8 cellular contexts compared by ENCODE assay signal in genomic region chr10:88880287-88881094, GRCh38. TPM values are rescaled to one million over a fixed set of nuclear protein-coding genes. Genes with fewer than 3 reads are reported as not detected.
A peak's percentile ranks its signal among the peaks of the same experiment; 100 is the strongest.
DNase-seq lines count a peak whose midpoint lies in the region; ATAC-seq and TF ChIP-seq lines count a peak whose summit lies in the region.

No MANE protein-coding gene starts in this region.

- no peak overlapping the region for H4K91ac ChIP-seq in neuronal stem cell (ENCODE audit: low read depth, low read length, poor library complexity)

- ATAC-seq in GM21423 (IDR thresholded peaks at IDR 0.05; ENCODE audit: unreplicated experiment) = peak; percentile 78
- peak; percentile 84 for ATAC-seq in RWPE2 (ENCODE audit: low read depth)

- peak overlapping the region; percentile 44 for H3K23ac ChIP-seq in neuronal stem cell (ENCODE audit: low read depth, low read length, poor library complexity)

- H2AK5ac ChIP-seq in neuronal stem cell (ENCODE audit: low read depth, low read length) = no peak overlapping the region

- no peaks in the 10 kb centered on the region for H3K4me1 ChIP-seq in HUES6 (ENCODE audit: control insufficient read depth, insufficient read depth, low read length)
- H3K4me1 ChIP-seq in RWPE2 (ENCODE audit: insufficient read depth, poor library complexity, severe bottlenecking) = peaks cover 30% of the 10 kb centered on the region
- peaks cover 1 to 4% of the 10 kb centered on the region in 2 donors for H3K4me1 ChIP-seq in neuronal stem cell (ENCODE audit: control insufficient read depth in 2 of 2, insufficient read depth in 1 of 2, low read depth in 1 of 2, low read length in 2 of 2)
- H3K4me1 ChIP-seq in subcutaneous abdominal adipose tissue (ENCODE audit: control insufficient read depth in 5 of 5, insufficient read depth in 5 of 5, low read length in 5 of 5) = peaks cover 4 to 39% (median 34%) of the 10 kb centered on the region in 5 donors

- H3K14ac ChIP-seq in neuronal stem cell (ENCODE audit: low read length) = peak overlapping the region; percentile 95

- H2AFZ ChIP-seq in neuronal stem cell (ENCODE audit: low read length) = peak overlapping the region; percentile 93

- H3K4ac ChIP-seq in neuronal stem cell (ENCODE audit: low read length) = no peak overlapping the region

- H3K9me3 ChIP-seq in HUES6 (ENCODE audit: control insufficient read depth, insufficient read depth, low read depth, low read length) (no peaks in the 10 kb centered on the region), RWPE2 (ENCODE audit: severe bottlenecking) (no peaks in the 10 kb centered on the region), neuronal stem cell (replicated peaks in 1 of 2; ENCODE audit: control insufficient read depth in 2 of 2, insufficient read depth in 1 of 2, low read depth in 1 of 2, low read length in 2 of 2) (no peaks in the 10 kb centered on the region), subcutaneous abdominal adipose tissue (ENCODE audit: control insufficient read depth in 5 of 5, low read length in 5 of 5) (no peaks in the 10 kb centered on the region)

- no peak overlapping the region for H4K8ac ChIP-seq in neuronal stem cell (ENCODE audit: low read depth, low read length)

- H3K27me3 ChIP-seq in HUES6 (ENCODE audit: control insufficient read depth, insufficient read depth, low read length) = peaks cover 47% of the 10 kb centered on the region
- H3K27me3 ChIP-seq in RWPE2 (ENCODE audit: insufficient read depth, poor library complexity, severe bottlenecking) = no peaks in the 10 kb centered on the region
- peaks cover 0 to 29% (median 12%) of the 10 kb centered on the region in 3 experiments for H3K27me3 ChIP-seq in neuronal stem cell (ENCODE audit: control insufficient read depth in 3 of 3, insufficient read depth in 3 of 3, low read depth in 1 of 3, low read length in 3 of 3)
- no peaks in the 10 kb centered on the region for H3K27me3 ChIP-seq in subcutaneous abdominal adipose tissue (ENCODE audit: control insufficient read depth in 5 of 5, insufficient read depth in 4 of 5, low read length in 5 of 5)

- H3K36me3 ChIP-seq in HUES6 (ENCODE audit: control insufficient read depth, insufficient read depth, low read length) (no peaks in the 10 kb centered on the region), RWPE2 (ENCODE audit: low read depth) (no peaks in the 10 kb centered on the region), neuronal stem cell (replicated peaks in 1 of 2; ENCODE audit: control insufficient read depth in 2 of 2, insufficient read depth in 2 of 2, low read length in 2 of 2) (no peaks in the 10 kb centered on the region), subcutaneous abdominal adipose tissue (ENCODE audit: control insufficient read depth in 5 of 5, insufficient read depth in 5 of 5, low read length in 5 of 5) (no peaks in the 10 kb centered on the region)

- H3K9ac ChIP-seq in HUES6 (ENCODE audit: low read length) = peak overlapping the region; percentile 60
- H3K9ac ChIP-seq in neuronal stem cell (ENCODE audit: low read depth, low read length, poor library complexity) = peak overlapping the region; percentile 93
- H3K9ac ChIP-seq in subcutaneous abdominal adipose tissue (ENCODE audit: low read length in 5 of 5) = peak overlapping the region; percentile 13 to 90 (median 87)

- peak overlapping the region; percentile 99 for H3K4me2 ChIP-seq in neuronal stem cell (ENCODE audit: insufficient read depth, low read length, poor library complexity, severe bottlenecking)

- H2BK15ac ChIP-seq in neuronal stem cell (ENCODE audit: low read length) = peak overlapping the region; percentile 22

- H3K27ac ChIP-seq in HUES6 (ENCODE audit: low read depth, low read length) = no peak overlapping the region
- peak overlapping the region; percentile 95 for H3K27ac ChIP-seq in RWPE2 (ENCODE audit: poor library complexity, severe bottlenecking)
- H3K27ac ChIP-seq in neuronal stem cell (replicated peaks; ENCODE audit: low read length) = no peak overlapping the region
- peak overlapping the region; percentile 93 for H3K27ac ChIP-seq in subcutaneous abdominal adipose tissue (ENCODE audit: low read depth, low read length)

- peak overlapping the region; percentile 89 for H3K4me3 ChIP-seq in HUES6 (ENCODE audit: low read depth, low read length)
- peak overlapping the region; percentile 64 for H3K4me3 ChIP-seq in RWPE2 (ENCODE audit: severe bottlenecking)
- peak overlapping the region; percentile 55 to 95 for H3K4me3 ChIP-seq in neuronal stem cell (ENCODE audit: low read length in 2 of 2)
- peak overlapping the region; percentile 85 to 96 (median 89) for H3K4me3 ChIP-seq in subcutaneous abdominal adipose tissue (ENCODE audit: low read depth in 1 of 5, low read length in 5 of 5)

- no peak overlapping the region for H2BK12ac ChIP-seq in neuronal stem cell (ENCODE audit: low read length)

- H2BK5ac ChIP-seq in neuronal stem cell (ENCODE audit: low read length) = no peak overlapping the region

- WGBS in neuronal stem cell (ENCODE audit: extremely low coverage in 2 of 2, insufficient read length in 2 of 2, insufficient replicate concordance in 1 of 2), 2 donors = no CpG with 5 or more reads among the region's 84 CpGs

- H2BK120ac ChIP-seq in neuronal stem cell (ENCODE audit: low read depth, low read length) = no peak overlapping the region

- DNase-seq in DMS79 (lab: John Stamatoyannopoulos, UW) (peak; percentile 27), RWPE2 (ENCODE audit: low spot score) (peak; percentile 70), foreskin melanocyte (peak; percentile 88), neuronal stem cell (ENCODE audit: low spot score) (peak; percentile 62)
- peak; percentile 44 to 69 (median 63) for DNase-seq in activated naive CD4-positive, alpha-beta T cell (lab: John Stamatoyannopoulos, UW)

- peak overlapping the region; percentile 96 for H3K18ac ChIP-seq in neuronal stem cell (ENCODE audit: low read length)

- peak; percentile 26 for TF ChIP-seq CTCF in RWPE2 (IDR thresholded peaks at IDR 0.05; ENCODE audit: poor library complexity, severe bottlenecking)

- H3K79me1 ChIP-seq in neuronal stem cell (ENCODE audit: low read depth, low read length) = no peaks in the 10 kb centered on the region

RNA-seq across cellular contexts. Expression of gene STAMBPL1, which starts 0.4 kb away (rescaled TPM):
- polyA plus RNA-seq in neuronal stem cell (2013, experiment 1 of 2) = 0.82 TPM
- 0.61 TPM for polyA plus RNA-seq in neuronal stem cell (2013, experiment 2 of 2)

RNA-seq across cellular contexts. Expression of gene ANKRD22, which starts 28.8 kb away (rescaled TPM):
- not detected for polyA plus RNA-seq in neuronal stem cell (2013, experiment 1 of 2)
- polyA plus RNA-seq in neuronal stem cell (2013, experiment 2 of 2) = not detected

Comparison
In these comparisons a context has a peak if more than half of its experiments do, and no peak if none do; other contexts are left out.
1. DNase-seq: peak in every context shown above with its lines; median percentile 88 in foreskin melanocyte; 70 in RWPE2; 63 in activated naive CD4-positive, alpha-beta T cell; 62 in neuronal stem cell; 27 in DMS79.
2. H3K27ac ChIP-seq: peak in RWPE2 (single experiment) and subcutaneous abdominal adipose tissue (single experiment); none in HUES6 (single experiment) and neuronal stem cell (single experiment).
3. Peak in every context shown above with its lines, with median percentiles within 50 percentile points of each other: H3K4me3 ChIP-seq and H3K9ac ChIP-seq.